1 cellular context compared by ENCODE assay signal in the genomic region with DNA sequence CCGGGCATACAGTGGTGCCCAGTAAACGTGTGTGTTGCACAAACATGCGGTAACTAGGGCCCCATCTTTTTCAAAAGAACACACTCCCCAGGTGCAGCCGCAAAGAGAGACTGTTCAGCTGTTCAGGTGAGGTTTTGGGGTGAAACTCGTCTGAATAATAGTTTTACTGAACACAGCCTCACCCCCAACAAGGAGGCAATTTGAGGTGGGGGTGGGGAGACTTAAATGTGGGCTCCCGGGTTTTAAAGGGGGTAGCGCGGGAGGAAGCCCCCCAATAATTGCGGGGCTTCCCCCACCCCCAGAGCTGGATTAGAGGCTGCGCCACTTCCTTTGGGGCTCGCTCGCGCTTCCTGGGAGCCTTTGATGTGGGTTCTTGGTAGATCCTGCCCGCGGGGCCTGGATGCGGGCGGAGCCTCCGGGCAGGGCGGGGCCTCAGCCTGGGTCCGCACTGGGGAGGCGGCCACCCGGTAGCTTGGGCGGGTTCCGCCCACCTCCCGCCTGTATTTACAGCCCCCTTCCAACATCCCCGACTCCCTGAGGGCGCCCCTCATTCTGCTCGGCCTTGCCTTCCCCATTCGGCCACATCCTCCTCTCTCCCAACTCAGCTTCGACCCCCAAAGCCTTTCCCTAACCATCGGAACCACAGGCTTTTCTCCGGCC.
TF ChIP-seq lines count a peak whose summit lies in the region.

No MANE protein-coding gene starts in this region.

TF ChIP-seq in K562, 482 proteins besides CTCF, POLR2A, EP300 and RAD21 (continued from another document and continues in another):
- TF ChIP-seq, protein P1, sequence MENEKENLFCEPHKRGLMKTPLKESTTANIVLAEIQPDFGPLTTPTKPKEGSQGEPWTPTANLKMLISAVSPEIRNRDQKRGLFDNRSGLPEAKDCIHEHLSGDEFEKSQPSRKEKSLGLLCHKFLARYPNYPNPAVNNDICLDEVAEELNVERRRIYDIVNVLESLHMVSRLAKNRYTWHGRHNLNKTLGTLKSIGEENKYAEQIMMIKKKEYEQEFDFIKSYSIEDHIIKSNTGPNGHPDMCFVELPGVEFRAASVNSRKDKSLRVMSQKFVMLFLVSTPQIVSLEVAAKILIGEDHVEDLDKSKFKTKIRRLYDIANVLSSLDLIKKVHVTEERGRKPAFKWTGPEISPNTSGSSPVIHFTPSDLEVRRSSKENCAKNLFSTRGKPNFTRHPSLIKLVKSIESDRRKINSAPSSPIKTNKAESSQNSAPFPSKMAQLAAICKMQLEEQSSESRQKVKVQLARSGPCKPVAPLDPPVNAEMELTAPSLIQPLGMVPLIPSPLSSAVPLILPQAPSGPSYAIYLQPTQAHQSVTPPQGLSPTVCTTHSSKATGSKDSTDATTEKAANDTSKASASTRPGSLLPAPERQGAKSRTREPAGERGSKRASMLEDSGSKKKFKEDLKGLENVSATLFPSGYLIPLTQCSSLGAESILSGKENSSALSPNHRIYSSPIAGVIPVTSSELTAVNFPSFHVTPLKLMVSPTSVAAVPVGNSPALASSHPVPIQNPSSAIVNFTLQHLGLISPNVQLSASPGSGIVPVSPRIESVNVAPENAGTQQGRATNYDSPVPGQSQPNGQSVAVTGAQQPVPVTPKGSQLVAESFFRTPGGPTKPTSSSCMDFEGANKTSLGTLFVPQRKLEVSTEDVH (IDR thresholded peaks at IDR 0.05; ENCODE audit: low read depth, partially characterized antibody) = no peak
- TF ChIP-seq CREB1 (IDR thresholded peaks at IDR 0.05) (no peak), CREB1 (CRISPR knock-in tag; IDR thresholded peaks at IDR 0.05) (no peak), SMAD1 (IDR thresholded peaks at IDR 0.05; ENCODE audit: low read depth, low read length, partially characterized antibody) (no peak), TAF9B (IDR thresholded peaks at IDR 0.05; ENCODE audit: partially characterized antibody) (no peak), ARID1B (IDR thresholded peaks at IDR 0.05) (peak; percentile 54), TEAD1 (CRISPR knock-in tag; IDR thresholded peaks at IDR 0.05) (no peak), SMAD3 (CRISPR knock-in tag; conservative IDR thresholded peaks at IDR 0.05) (no peak), HDGF (IDR thresholded peaks at IDR 0.05) (0 out of 2 replicates have a peak, but pooled peaks have one; percentile 36), MCM5 (IDR thresholded peaks at IDR 0.05; ENCODE audit: low read depth) (no peak), SREBF1 (IDR thresholded peaks at IDR 0.05; ENCODE audit: borderline replicate concordance, low read depth, low read length) (no peak), CAMTA2 (CRISPR knock-in tag; conservative IDR thresholded peaks at IDR 0.05) (no peak), ZNF444 (CRISPR knock-in tag; IDR thresholded peaks at IDR 0.05) (no peak), TOE1 (IDR thresholded peaks at IDR 0.05; ENCODE audit: borderline replicate concordance) (no peak), TOE1 (CRISPR knock-in tag; IDR thresholded peaks at IDR 0.05; ENCODE audit: borderline replicate concordance, low read depth) (no peak), U2AF1 (optimal IDR thresholded peaks at IDR 0.05; ENCODE audit: low read depth, low read length) (no peak), NFYB (IDR thresholded peaks at IDR 0.05; ENCODE audit: extremely low read depth, insufficient read length) (no peak), ZNF41 (CRISPR knock-in tag; conservative IDR thresholded peaks at IDR 0.05) (no peak), CHD1 (IDR thresholded peaks at IDR 0.05; ENCODE audit: low read length) (no peak), MAFK (IDR thresholded peaks at IDR 0.05; ENCODE audit: low read length) (no peak), RBFOX2 (IDR thresholded peaks at IDR 0.05; ENCODE audit: low read depth, low read length) (peak; percentile 83), ZNF778 (CRISPR knock-in tag; IDR thresholded peaks at IDR 0.05) (no peak), HMG20A (CRISPR knock-in tag; conservative IDR thresholded peaks at IDR 0.05) (no peak), SLC30A9 (CRISPR knock-in tag; IDR thresholded peaks at IDR 0.05) (no peak), CC2D1A (IDR thresholded peaks at IDR 0.05) (no peak), BRD9 (IDR thresholded peaks at IDR 0.05; ENCODE audit: low read depth, partially characterized antibody) (no peak), CBFB (CRISPR knock-in tag; IDR thresholded peaks at IDR 0.05) (no peak), MTA1 (IDR thresholded peaks at IDR 0.05; ENCODE audit: borderline replicate concordance) (no peak), YBX1 (IDR thresholded peaks at IDR 0.05) (no peak), RAD51 (IDR thresholded peaks at IDR 0.05; ENCODE audit: borderline replicate concordance, low read depth) (no peak), SIN3A (IDR thresholded peaks at IDR 0.05; ENCODE audit: borderline replicate concordance in 2 of 2, control insufficient read depth in 1 of 2, low read depth in 2 of 2, low read length in 2 of 2) (no peak), SMARCA4 (IDR thresholded peaks at IDR 0.05) (peak; percentile 51), FOXP1 (CRISPR knock-in tag; IDR thresholded peaks at IDR 0.05) (no peak)
- TF ChIP-seq, protein P2, sequence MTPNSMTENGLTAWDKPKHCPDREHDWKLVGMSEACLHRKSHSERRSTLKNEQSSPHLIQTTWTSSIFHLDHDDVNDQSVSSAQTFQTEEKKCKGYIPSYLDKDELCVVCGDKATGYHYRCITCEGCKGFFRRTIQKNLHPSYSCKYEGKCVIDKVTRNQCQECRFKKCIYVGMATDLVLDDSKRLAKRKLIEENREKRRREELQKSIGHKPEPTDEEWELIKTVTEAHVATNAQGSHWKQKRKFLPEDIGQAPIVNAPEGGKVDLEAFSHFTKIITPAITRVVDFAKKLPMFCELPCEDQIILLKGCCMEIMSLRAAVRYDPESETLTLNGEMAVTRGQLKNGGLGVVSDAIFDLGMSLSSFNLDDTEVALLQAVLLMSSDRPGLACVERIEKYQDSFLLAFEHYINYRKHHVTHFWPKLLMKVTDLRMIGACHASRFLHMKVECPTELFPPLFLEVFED (CRISPR knock-in tag; conservative IDR thresholded peaks at IDR 0.05) = peak; percentile 57; the same call in 1 of the 2 replicates
- TF ChIP-seq, protein P3, sequence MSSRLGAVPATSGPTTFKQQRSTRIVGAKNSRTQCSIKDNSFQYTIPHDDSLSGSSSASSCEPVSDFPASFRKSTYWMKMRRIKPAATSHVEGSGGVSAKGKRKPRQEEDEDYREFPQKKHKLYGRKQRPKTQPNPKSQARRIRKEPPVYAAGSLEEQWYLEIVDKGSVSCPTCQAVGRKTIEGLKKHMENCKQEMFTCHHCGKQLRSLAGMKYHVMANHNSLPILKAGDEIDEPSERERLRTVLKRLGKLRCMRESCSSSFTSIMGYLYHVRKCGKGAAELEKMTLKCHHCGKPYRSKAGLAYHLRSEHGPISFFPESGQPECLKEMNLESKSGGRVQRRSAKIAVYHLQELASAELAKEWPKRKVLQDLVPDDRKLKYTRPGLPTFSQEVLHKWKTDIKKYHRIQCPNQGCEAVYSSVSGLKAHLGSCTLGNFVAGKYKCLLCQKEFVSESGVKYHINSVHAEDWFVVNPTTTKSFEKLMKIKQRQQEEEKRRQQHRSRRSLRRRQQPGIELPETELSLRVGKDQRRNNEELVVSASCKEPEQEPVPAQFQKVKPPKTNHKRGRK (tag; IDR thresholded peaks at IDR 0.05) = no peak
- TF ChIP-seq, protein P4, sequence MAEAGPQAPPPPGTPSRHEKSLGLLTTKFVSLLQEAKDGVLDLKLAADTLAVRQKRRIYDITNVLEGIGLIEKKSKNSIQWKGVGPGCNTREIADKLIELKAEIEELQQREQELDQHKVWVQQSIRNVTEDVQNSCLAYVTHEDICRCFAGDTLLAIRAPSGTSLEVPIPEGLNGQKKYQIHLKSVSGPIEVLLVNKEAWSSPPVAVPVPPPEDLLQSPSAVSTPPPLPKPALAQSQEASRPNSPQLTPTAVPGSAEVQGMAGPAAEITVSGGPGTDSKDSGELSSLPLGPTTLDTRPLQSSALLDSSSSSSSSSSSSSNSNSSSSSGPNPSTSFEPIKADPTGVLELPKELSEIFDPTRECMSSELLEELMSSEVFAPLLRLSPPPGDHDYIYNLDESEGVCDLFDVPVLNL (CRISPR knock-in tag; IDR thresholded peaks at IDR 0.05; ENCODE audit: low read depth) = no peak
- TF ChIP-seq, protein P5, sequence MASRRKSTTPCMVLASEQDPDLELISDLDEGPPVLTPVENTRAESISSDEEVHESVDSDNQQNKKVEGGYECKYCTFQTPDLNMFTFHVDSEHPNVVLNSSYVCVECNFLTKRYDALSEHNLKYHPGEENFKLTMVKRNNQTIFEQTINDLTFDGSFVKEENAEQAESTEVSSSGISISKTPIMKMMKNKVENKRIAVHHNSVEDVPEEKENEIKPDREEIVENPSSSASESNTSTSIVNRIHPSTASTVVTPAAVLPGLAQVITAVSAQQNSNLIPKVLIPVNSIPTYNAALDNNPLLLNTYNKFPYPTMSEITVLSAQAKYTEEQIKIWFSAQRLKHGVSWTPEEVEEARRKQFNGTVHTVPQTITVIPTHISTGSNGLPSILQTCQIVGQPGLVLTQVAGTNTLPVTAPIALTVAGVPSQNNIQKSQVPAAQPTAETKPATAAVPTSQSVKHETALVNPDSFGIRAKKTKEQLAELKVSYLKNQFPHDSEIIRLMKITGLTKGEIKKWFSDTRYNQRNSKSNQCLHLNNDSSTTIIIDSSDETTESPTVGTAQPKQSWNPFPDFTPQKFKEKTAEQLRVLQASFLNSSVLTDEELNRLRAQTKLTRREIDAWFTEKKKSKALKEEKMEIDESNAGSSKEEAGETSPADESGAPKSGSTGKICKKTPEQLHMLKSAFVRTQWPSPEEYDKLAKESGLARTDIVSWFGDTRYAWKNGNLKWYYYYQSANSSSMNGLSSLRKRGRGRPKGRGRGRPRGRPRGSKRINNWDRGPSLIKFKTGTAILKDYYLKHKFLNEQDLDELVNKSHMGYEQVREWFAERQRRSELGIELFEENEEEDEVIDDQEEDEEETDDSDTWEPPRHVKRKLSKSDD (conservative IDR thresholded peaks at IDR 0.05; ENCODE audit: low read length) = 0 out of 2 replicates have a peak, but pooled peaks have one; percentile 20
- TF ChIP-seq, protein P6, sequence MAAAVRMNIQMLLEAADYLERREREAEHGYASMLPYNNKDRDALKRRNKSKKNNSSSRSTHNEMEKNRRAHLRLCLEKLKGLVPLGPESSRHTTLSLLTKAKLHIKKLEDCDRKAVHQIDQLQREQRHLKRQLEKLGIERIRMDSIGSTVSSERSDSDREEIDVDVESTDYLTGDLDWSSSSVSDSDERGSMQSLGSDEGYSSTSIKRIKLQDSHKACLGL (CRISPR knock-in tag; IDR thresholded peaks at IDR 0.05; ENCODE audit: borderline replicate concordance, poor library complexity, severe bottlenecking) = no peak
- TF ChIP-seq, protein P7, sequence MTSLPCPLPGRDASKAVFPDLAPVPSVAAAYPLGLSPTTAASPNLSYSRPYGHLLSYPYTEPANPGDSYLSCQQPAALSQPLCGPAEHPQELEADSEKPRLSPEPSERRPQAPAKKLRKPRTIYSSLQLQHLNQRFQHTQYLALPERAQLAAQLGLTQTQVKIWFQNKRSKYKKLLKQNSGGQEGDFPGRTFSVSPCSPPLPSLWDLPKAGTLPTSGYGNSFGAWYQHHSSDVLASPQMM (CRISPR knock-in tag; IDR thresholded peaks at IDR 0.05) = no peak
- TF ChIP-seq, protein P8, sequence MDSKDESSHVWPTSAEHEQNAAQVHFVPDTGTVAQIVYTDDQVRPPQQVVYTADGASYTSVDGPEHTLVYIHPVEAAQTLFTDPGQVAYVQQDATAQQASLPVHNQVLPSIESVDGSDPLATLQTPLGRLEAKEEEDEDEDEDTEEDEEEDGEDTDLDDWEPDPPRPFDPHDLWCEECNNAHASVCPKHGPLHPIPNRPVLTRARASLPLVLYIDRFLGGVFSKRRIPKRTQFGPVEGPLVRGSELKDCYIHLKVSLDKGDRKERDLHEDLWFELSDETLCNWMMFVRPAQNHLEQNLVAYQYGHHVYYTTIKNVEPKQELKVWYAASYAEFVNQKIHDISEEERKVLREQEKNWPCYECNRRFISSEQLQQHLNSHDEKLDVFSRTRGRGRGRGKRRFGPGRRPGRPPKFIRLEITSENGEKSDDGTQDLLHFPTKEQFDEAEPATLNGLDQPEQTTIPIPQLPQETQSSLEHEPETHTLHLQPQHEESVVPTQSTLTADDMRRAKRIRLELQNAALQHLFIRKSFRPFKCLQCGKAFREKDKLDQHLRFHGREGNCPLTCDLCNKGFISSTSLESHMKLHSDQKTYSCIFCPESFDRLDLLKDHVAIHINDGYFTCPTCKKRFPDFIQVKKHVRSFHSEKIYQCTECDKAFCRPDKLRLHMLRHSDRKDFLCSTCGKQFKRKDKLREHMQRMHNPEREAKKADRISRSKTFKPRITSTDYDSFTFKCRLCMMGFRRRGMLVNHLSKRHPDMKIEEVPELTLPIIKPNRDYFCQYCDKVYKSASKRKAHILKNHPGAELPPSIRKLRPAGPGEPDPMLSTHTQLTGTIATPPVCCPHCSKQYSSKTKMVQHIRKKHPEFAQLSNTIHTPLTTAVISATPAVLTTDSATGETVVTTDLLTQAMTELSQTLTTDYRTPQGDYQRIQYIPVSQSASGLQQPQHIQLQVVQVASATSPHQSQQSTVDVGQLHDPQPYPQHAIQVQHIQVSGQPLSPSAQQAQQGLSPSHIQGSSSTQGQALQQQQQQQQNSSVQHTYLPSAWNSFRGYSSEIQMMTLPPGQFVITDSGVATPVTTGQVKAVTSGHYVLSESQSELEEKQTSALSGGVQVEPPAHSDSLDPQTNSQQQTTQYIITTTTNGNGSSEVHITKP (IDR thresholded peaks at IDR 0.05; ENCODE audit: partially characterized antibody) = peak; percentile 38
- TF ChIP-seq, protein P9, sequence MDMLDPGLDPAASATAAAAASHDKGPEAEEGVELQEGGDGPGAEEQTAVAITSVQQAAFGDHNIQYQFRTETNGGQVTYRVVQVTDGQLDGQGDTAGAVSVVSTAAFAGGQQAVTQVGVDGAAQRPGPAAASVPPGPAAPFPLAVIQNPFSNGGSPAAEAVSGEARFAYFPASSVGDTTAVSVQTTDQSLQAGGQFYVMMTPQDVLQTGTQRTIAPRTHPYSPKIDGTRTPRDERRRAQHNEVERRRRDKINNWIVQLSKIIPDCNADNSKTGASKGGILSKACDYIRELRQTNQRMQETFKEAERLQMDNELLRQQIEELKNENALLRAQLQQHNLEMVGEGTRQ (CRISPR knock-in tag; IDR thresholded peaks at IDR 0.05) = no peak
